35 cellular contexts compared by ENCODE assay signal in the genomic region with DNA sequence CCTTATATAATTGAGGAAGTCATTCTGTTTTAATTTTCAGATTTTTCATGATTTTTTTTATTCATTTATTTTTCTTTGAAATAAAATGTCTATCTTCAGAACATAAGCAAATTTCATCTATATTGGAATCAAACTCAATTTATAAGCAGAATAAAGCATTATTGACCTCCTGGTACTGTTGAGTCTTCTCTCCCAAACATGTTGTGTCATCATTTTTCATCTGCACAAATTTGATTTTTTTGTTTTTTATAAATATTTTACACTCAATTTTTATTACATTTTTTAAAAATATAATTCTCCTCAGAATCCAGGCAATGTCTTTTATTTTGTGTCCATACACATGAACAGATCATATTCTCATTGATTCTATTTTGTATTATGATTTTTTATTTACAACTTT.
DNase-seq lines count a peak whose midpoint lies in the region; ATAC-seq, FAIRE-seq and TF ChIP-seq lines count a peak whose summit lies in the region.
"Had no signal": no experiment of that assay in that cellular context is flagged by ENCODE, and none has a peak within 500 bp of the region (broad histone marks: within the 10 kb centered on the region; RNA-seq: fewer than 3 reads in every experiment).

No MANE protein-coding gene starts in this region.

- TF ChIP-seq POLR2A in HepG2 (IDR thresholded peaks at IDR 0.05; ENCODE audit: insufficient read depth in 1 of 2, low read depth in 2 of 2, low read length in 2 of 2): no peak
- TF ChIP-seq POLR2A in right lobe of liver (IDR thresholded peaks at IDR 0.05): no peak
- TF ChIP-seq POLR2A in IMR-90 (IDR thresholded peaks at IDR 0.05; ENCODE audit: low read depth, low read length): no peak
- TF ChIP-seq POLR2A in K562 (conservative IDR thresholded peaks at IDR 0.05): no peak

- H3K23ac ChIP-seq in IMR-90 (ENCODE audit: low read depth, low read length) (no peak overlapping the region), H9 (ENCODE audit: insufficient read length, low read depth, low read length) (no peak overlapping the region)

- TF ChIP-seq EP300 in HepG2 (IDR thresholded peaks at IDR 0.05; ENCODE audit: low read depth in 2 of 2, low read length in 2 of 2) (no peak), HepG2 (CRISPR knock-in tag; IDR thresholded peaks at IDR 0.05; ENCODE audit: borderline replicate concordance) (no peak), K562 (IDR thresholded peaks at IDR 0.05; ENCODE audit: low read length) (no peak)

- H3K27ac Mint-ChIP-seq in H9: no peak overlapping the region
- H3K27ac Mint-ChIP-seq: B cell; CD14-positive monocyte; CD4-positive, alpha-beta memory T cell; CD4-positive, alpha-beta T cell; CD4-positive, CD25-positive, alpha-beta regulatory T cell; CD8-positive, alpha-beta memory T cell; CD8-positive, alpha-beta T cell had no signal

- BruUV-seq in HepG2 (replicated peaks; lab: Mats Ljungman, UMichigan) (no TSS peak), IMR-90 (replicated peaks; lab: Mats Ljungman, UMichigan) (no TSS peak), K562 (replicated peaks; lab: Mats Ljungman, UMichigan) (no TSS peak)

- H3K9me3 Mint-ChIP-seq in H9: peaks cover 74 to 75% of the 10 kb centered on the region in 2 experiments

- H3K79me2 ChIP-seq in HepG2 (ENCODE audit: insufficient read depth, low read length): no peaks in the 10 kb centered on the region
- H3K79me2 ChIP-seq in K562 (ENCODE audit: control insufficient read depth, insufficient read depth, low read length): no peaks in the 10 kb centered on the region
- H3K79me2 ChIP-seq in H9 (ENCODE audit: insufficient read depth, low read length): no peaks in the 10 kb centered on the region

- in situ Hi-C loops in HepG2 (cut with HindIII; ENCODE audit: extremely low pct_ligation_motif_present, low pct_unique_long_range_greater_than_20kb) (no loop called here), IMR-90 (cut with MboI; ENCODE audit: low sequenced_read_pairs) (no loop called here), K562 (cut with MboI) (no loop called here)

- H4K91ac ChIP-seq in IMR-90 (ENCODE audit: insufficient read depth, low read depth, low read length) (no peak overlapping the region), H9 (ENCODE audit: insufficient read length, low read depth, low read length) (no peak overlapping the region)

- no peak overlapping the region for H2BK120ac ChIP-seq in IMR-90 (ENCODE audit: low read depth, low read length)
- no peak overlapping the region for H2BK120ac ChIP-seq in H9 (ENCODE audit: low read depth, low read length, poor library complexity, severe bottlenecking)

- no peak for TF ChIP-seq CTCF in HepG2 (CRISPR knock-in tag; IDR thresholded peaks at IDR 0.05)
- TF ChIP-seq CTCF in right lobe of liver (IDR thresholded peaks at IDR 0.05): no peak
- TF ChIP-seq CTCF in IMR-90 (conservative IDR thresholded peaks at IDR 0.05; ENCODE audit: low read depth, low read length): no peak
- TF ChIP-seq CTCF in K562 (IDR thresholded peaks at IDR 0.05 in 2 of 3, conservative IDR thresholded peaks at IDR 0.05 in 1 of 3; ENCODE audit: insufficient read depth in 2 of 3, low read depth in 1 of 3, low read length in 3 of 3): no peak
- no peak for TF ChIP-seq CTCF in H9 (conservative IDR thresholded peaks at IDR 0.05)

- no peak overlapping the region for H3K56ac ChIP-seq in IMR-90 (ENCODE audit: extremely low read depth, insufficient read depth, low read length)
- H3K56ac ChIP-seq in H9 (ENCODE audit: insufficient read length, low read depth, low read length): no peak overlapping the region

- H3K9ac ChIP-seq in HepG2 (ENCODE audit: insufficient read depth, low read depth, low read length): no peak overlapping the region
- H3K9ac ChIP-seq in IMR-90 (ENCODE audit: low read depth, low read length): no peak overlapping the region
- no peak overlapping the region for H3K9ac ChIP-seq in K562 (ENCODE audit: insufficient read depth in 1 of 2, low read depth in 2 of 2, low read length in 2 of 2)
- no peak overlapping the region for H3K9ac ChIP-seq in H9 (ENCODE audit: extremely low read depth, insufficient read length, low read length)
- H3K9ac ChIP-seq: BLaER1; BLaER1 treated with 17β-estradiol and CSF1 and Interleukin-3, amounts not matched to agents 10 nM and 100 nM had no signal

- H3K4me3 ChIP-seq in HepG2 (replicated peaks in 1 of 3; ENCODE audit: insufficient read depth in 1 of 3, low read depth in 2 of 3, low read length in 3 of 3) (no peak overlapping the region), right lobe of liver (no peak overlapping the region), IMR-90 (ENCODE audit: insufficient read depth, low read depth, low read length) (no peak overlapping the region), K562 (no peak overlapping the region)
- H3K4me3 ChIP-seq: A549; BLaER1; BLaER1 treated with 17β-estradiol and CSF1 and Interleukin-3, amounts not matched to agents 10 nM and 100 nM had no signal

- no peak overlapping the region for H3T11ph ChIP-seq in H9 (ENCODE audit: low read length)

- H3K27me3 Mint-ChIP-seq in H9 (ENCODE audit: low read depth): peaks cover 3% of the 10 kb centered on the region; the same call in 1 of the 2 replicates
- H3K27me3 Mint-ChIP-seq: B cell; CD4-positive, alpha-beta memory T cell; CD4-positive, alpha-beta T cell; CD4-positive, CD25-positive, alpha-beta regulatory T cell; CD8-positive, alpha-beta memory T cell had no signal

- H3K4me1 ChIP-seq in HepG2 (ENCODE audit: insufficient read depth, low read length) (no peaks in the 10 kb centered on the region), right lobe of liver (no peaks in the 10 kb centered on the region), IMR-90 (ENCODE audit: control insufficient read depth, insufficient read depth, low read length) (no peaks in the 10 kb centered on the region), K562 (replicated peaks in 1 of 2; ENCODE audit: control insufficient read depth in 2 of 2, insufficient read depth in 2 of 2, low read length in 2 of 2) (no peaks in the 10 kb centered on the region), H9 (ENCODE audit: insufficient read depth, low read length) (no peaks in the 10 kb centered on the region)
- H3K4me1 ChIP-seq: A549; BE2C; BLaER1; BLaER1 treated with 17β-estradiol and CSF1 and Interleukin-3, amounts not matched to agents 10 nM and 100 nM; Caco-2 had no signal

- no peak overlapping the region for H2AK9ac ChIP-seq in IMR-90 (replicated peaks; ENCODE audit: low read depth, low read length, poor library complexity)

- no peak for ATAC-seq in HepG2
- no peak for ATAC-seq in right lobe of liver
- no peak for ATAC-seq in IMR-90 (ENCODE audit: low read depth)
- ATAC-seq in K562: no peak
- ATAC-seq: A549; CD8-positive, alpha-beta T cell had no signal

- CTCF ChIA-PET in HepG2 (lab: Yijun Ruan, JAX; ENCODE audit: low intra/inter-chr PET ratio, low total read pairs) (no interaction called here), IMR-90 (lab: Yijun Ruan, JAX) (no interaction called here), K562 (lab: Yijun Ruan, JAX; ENCODE audit: low intra/inter-chr PET ratio) (no interaction called here)

- POLR2A ChIA-PET in HepG2 (lab: Yijun Ruan, JAX): no interaction called here
- POLR2A ChIA-PET in IMR-90 (lab: Charles Lee; ENCODE audit: unreplicated experiment): no interaction called here
- POLR2A ChIA-PET in K562 (lab: Yijun Ruan, JAX): no interaction called here

- H3K9me1 ChIP-seq in IMR-90 (ENCODE audit: insufficient read depth, low read length) (no peaks in the 10 kb centered on the region), K562 (ENCODE audit: control insufficient read depth, insufficient read depth, low read length) (no peaks in the 10 kb centered on the region)

- H3K4me2 ChIP-seq in HepG2 (ENCODE audit: low read depth, low read length) (no peak overlapping the region), IMR-90 (ENCODE audit: low read depth, low read length) (no peak overlapping the region), K562 (ENCODE audit: insufficient read depth, low read length) (no peak overlapping the region), H9 (ENCODE audit: insufficient read depth, insufficient read length, low read length) (no peak overlapping the region)
- H3K4me2 ChIP-seq: A549; BLaER1; BLaER1 treated with 17β-estradiol and CSF1 and Interleukin-3, amounts not matched to agents 10 nM and 100 nM had no signal

- H4K5ac ChIP-seq in IMR-90 (ENCODE audit: low read depth, low read length): no peak overlapping the region
- no peak overlapping the region for H4K5ac ChIP-seq in H9 (ENCODE audit: insufficient read length, low read depth, low read length)

- no peak overlapping the region for H2BK12ac ChIP-seq in H9 (ENCODE audit: insufficient read length, low read depth, low read length)

- H3K36me3 Mint-ChIP-seq in H9 (ENCODE audit: insufficient read depth in 1 of 3, low read depth in 3 of 3): peaks cover 0 to 12% (median 0%) of the 10 kb centered on the region in 3 experiments; a peak in 2 of 7 replicates
- H3K36me3 Mint-ChIP-seq: CD14-positive monocyte; CD4-positive, alpha-beta memory T cell; CD4-positive, CD25-positive, alpha-beta regulatory T cell; CD8-positive, alpha-beta memory T cell; CD8-positive, alpha-beta T cell had no signal

- H4K20me1 ChIP-seq in HepG2 (ENCODE audit: insufficient read depth, low read length): no peaks in the 10 kb centered on the region
- no peaks in the 10 kb centered on the region for H4K20me1 ChIP-seq in IMR-90 (ENCODE audit: insufficient read depth, low read length)
- no peaks in the 10 kb centered on the region for H4K20me1 ChIP-seq in K562 (replicated peaks; ENCODE audit: control insufficient read depth, insufficient read depth, low read length)
- no peaks in the 10 kb centered on the region for H4K20me1 ChIP-seq in H9 (ENCODE audit: control insufficient read depth, insufficient read depth, insufficient read length)
- H4K20me1 ChIP-seq: BLaER1; BLaER1 treated with 17β-estradiol and CSF1 and Interleukin-3, amounts not matched to agents 10 nM and 100 nM had no signal

- H2BK15ac ChIP-seq in IMR-90 (ENCODE audit: low read depth, low read length) (no peak overlapping the region), H9 (ENCODE audit: low read depth, low read length) (no peak overlapping the region)

- no peak overlapping the region for H2AFZ ChIP-seq in HepG2 (ENCODE audit: low read length)
- no peak overlapping the region for H2AFZ ChIP-seq in IMR-90 (replicated peaks; ENCODE audit: low read length, poor library complexity)
- H2AFZ ChIP-seq in K562 (ENCODE audit: low read depth, low read length): no peak overlapping the region
- no peak overlapping the region for H2AFZ ChIP-seq in H9 (ENCODE audit: low read length)

- H3K4me1 Mint-ChIP-seq in H9: no peaks in the 10 kb centered on the region
- H3K4me1 Mint-ChIP-seq: B cell; CD14-positive monocyte; CD4-positive, alpha-beta memory T cell; CD4-positive, CD25-positive, alpha-beta regulatory T cell; CD8-positive, alpha-beta memory T cell had no signal

- H3K23me2 ChIP-seq in H9 (ENCODE audit: insufficient read length, low read depth, low read length, poor library complexity, severe bottlenecking): no peaks in the 10 kb centered on the region

- H3K27me3 ChIP-seq in HepG2 (ENCODE audit: control insufficient read depth in 1 of 2, insufficient read depth in 2 of 2, low read length in 2 of 2) (no peaks in the 10 kb centered on the region), right lobe of liver (no peaks in the 10 kb centered on the region), IMR-90 (ENCODE audit: control insufficient read depth, insufficient read depth, low read length) (no peaks in the 10 kb centered on the region), K562 (ENCODE audit: control insufficient read depth in 2 of 2, insufficient read depth in 2 of 2, low read length in 2 of 2) (no peaks in the 10 kb centered on the region), H9 (ENCODE audit: insufficient read depth, low read length) (no peaks in the 10 kb centered on the region)
- H3K27me3 ChIP-seq: BE2C; BLaER1; BLaER1 treated with 17β-estradiol and CSF1 and Interleukin-3, amounts not matched to agents 10 nM and 100 nM had no signal

- H3K36me3 ChIP-seq in HepG2 (replicated peaks in 1 of 2; ENCODE audit: control insufficient read depth in 1 of 2, insufficient read depth in 2 of 2, low read length in 2 of 2) (no peaks in the 10 kb centered on the region), right lobe of liver (no peaks in the 10 kb centered on the region), IMR-90 (ENCODE audit: control insufficient read depth, insufficient read depth, low read length) (no peaks in the 10 kb centered on the region), K562 (ENCODE audit: control insufficient read depth, insufficient read depth, low read length) (no peaks in the 10 kb centered on the region)
- H3K36me3 ChIP-seq: BE2C; BLaER1; BLaER1 treated with 17β-estradiol and CSF1 and Interleukin-3, amounts not matched to agents 10 nM and 100 nM had no signal

- no peak overlapping the region for H3K4me3 Mint-ChIP-seq in H9
- H3K4me3 Mint-ChIP-seq: B cell; CD14-positive monocyte; CD4-positive, alpha-beta memory T cell; CD4-positive, alpha-beta T cell; CD4-positive, CD25-positive, alpha-beta regulatory T cell; CD8-positive, alpha-beta memory T cell; CD8-positive, alpha-beta T cell had no signal

- intact Hi-C loops in HepG2 (cut with micrococcal nuclease; ENCODE audit: unreplicated experiment): no loop called here
- intact Hi-C loops in right lobe of liver (cut with DNase I): no loop called here
- intact Hi-C loops in IMR-90 (cut with micrococcal nuclease): loop anchor here (10.0 kb wide), 1 partner anchor 49 kb away; no protein-coding TSS in a partner anchor
- intact Hi-C loops in K562 (cut with micrococcal nuclease): no loop called here
- intact Hi-C loops in posterior cingulate gyrus (cut with DNase I): no loop called here

- H3K18ac ChIP-seq in IMR-90 (ENCODE audit: low read depth, low read length) (no peak overlapping the region), H9 (ENCODE audit: insufficient read length, low read depth, low read length) (no peak overlapping the region)

- H2AK5ac ChIP-seq in IMR-90 (ENCODE audit: low read depth, low read length) (no peak overlapping the region), H9 (ENCODE audit: insufficient read length, low read length) (no peak overlapping the region)

- dilution Hi-C loops in IMR-90 (cut with HindIII; ENCODE audit: low sequenced_read_pairs, unreplicated experiment): no loop called here

- H3K9me3 ChIP-seq in HepG2 (ENCODE audit: low read length) (peaks cover 85% of the 10 kb centered on the region), right lobe of liver (no peaks in the 10 kb centered on the region), IMR-90 (ENCODE audit: control insufficient read depth, insufficient read depth, low read length) (0 out of 2 replicates have a peak, but pooled peaks cover 2% of the 10 kb centered on the region), K562 (replicated peaks; ENCODE audit: control insufficient read depth, insufficient read depth, low read depth, low read length) (no peaks in the 10 kb centered on the region), H9 (ENCODE audit: control insufficient read depth, low read depth, low read length) (peaks cover 24% of the 10 kb centered on the region)
- H3K9me3 ChIP-seq: A549, BE2C, Caco-2 had no signal

- no peak overlapping the region for H3K14ac ChIP-seq in IMR-90 (replicated peaks; ENCODE audit: low read depth, low read length)
- no peak overlapping the region for H3K14ac ChIP-seq in H9 (ENCODE audit: insufficient read depth, low read length)

- TF ChIP-seq RAD21 in HepG2 (CRISPR knock-in tag; IDR thresholded peaks at IDR 0.05): no peak
- TF ChIP-seq RAD21 in IMR-90 (IDR thresholded peaks at IDR 0.05; ENCODE audit: low read length): no peak
- no peak for TF ChIP-seq RAD21 in K562 (CRISPR knock-in tag; conservative IDR thresholded peaks at IDR 0.05 in 1 of 2, IDR thresholded peaks at IDR 0.05 in 1 of 2)

- H4K8ac ChIP-seq in IMR-90 (ENCODE audit: low read depth in 2 of 2, low read length in 2 of 2) (no peak overlapping the region), H9 (replicated peaks; ENCODE audit: insufficient read length, low read depth, low read length) (no peak overlapping the region)

- H3K79me1 ChIP-seq in IMR-90 (ENCODE audit: low read depth in 1 of 2, low read length in 2 of 2) (no peaks in the 10 kb centered on the region), H9 (ENCODE audit: insufficient read depth, low read depth, low read length, poor library complexity, severe bottlenecking) (no peaks in the 10 kb centered on the region)

- H3K27ac ChIP-seq in HepG2 (ENCODE audit: extremely low read length, insufficient read depth, low read length) (no peak overlapping the region), right lobe of liver (no peak overlapping the region), IMR-90 (ENCODE audit: insufficient read depth, low read length) (no peak overlapping the region), K562 (ENCODE audit: extremely low read depth, low read depth, low read length) (no peak overlapping the region), H9 (ENCODE audit: insufficient read length, low read depth, low read length) (no peak overlapping the region)
- H3K27ac ChIP-seq: 22Rv1; A549; BLaER1; BLaER1 treated with 17β-estradiol and CSF1 and Interleukin-3, amounts not matched to agents 10 nM and 100 nM; C4-2B had no signal

- no peak for FAIRE-seq in HepG2 (lab: Jason Lieb, UNC)
- no peak for FAIRE-seq in K562 (lab: Jason Lieb, UNC)
- FAIRE-seq: A204.1, A549, D721Med had no signal

- DNase-seq in HepG2 (ENCODE audit: low spot score): no peak
- DNase-seq in right lobe of liver: no peak
- no peak for DNase-seq in IMR-90
- no peak for DNase-seq in K562 (ENCODE audit: extremely low read depth in 1 of 4, low spot score in 3 of 4)
- no peak for DNase-seq in H9
- DNase-seq in posterior cingulate gyrus: no peak
- DNase-seq: 8988T; ACHN; AML-193; BE2C; C1 segment of cervical spinal cord; Caco-2; Calu3; CD4-positive, alpha-beta memory T cell; CD4-positive, alpha-beta T cell; CD4-positive, CD25-positive, alpha-beta regulatory T cell; CD8-positive, alpha-beta memory T cell; CD8-positive, alpha-beta T cell; COR-L47; DMS 273 treated with DMSO at 0.1 percent for 48 hours; DMS153; DMS53; DMS79; DMS79 treated with DMSO at 0.1 percent for 48 hours; DND-41; EL had no signal

- H3K4ac ChIP-seq in IMR-90 (ENCODE audit: low read depth, low read length) (no peak overlapping the region), H9 (ENCODE audit: low read depth, low read length) (no peak overlapping the region)

- H2BK5ac ChIP-seq in IMR-90 (ENCODE audit: low read depth, low read length, poor library complexity, severe bottlenecking) (no peak overlapping the region), H9 (ENCODE audit: insufficient read length, low read length) (no peak overlapping the region)

- H2BK20ac ChIP-seq in IMR-90 (ENCODE audit: low read depth, low read length) (no peak overlapping the region), H9 (ENCODE audit: low read depth, low read length, poor library complexity, severe bottlenecking) (no peak overlapping the region)
